In the genomic region with DNA sequence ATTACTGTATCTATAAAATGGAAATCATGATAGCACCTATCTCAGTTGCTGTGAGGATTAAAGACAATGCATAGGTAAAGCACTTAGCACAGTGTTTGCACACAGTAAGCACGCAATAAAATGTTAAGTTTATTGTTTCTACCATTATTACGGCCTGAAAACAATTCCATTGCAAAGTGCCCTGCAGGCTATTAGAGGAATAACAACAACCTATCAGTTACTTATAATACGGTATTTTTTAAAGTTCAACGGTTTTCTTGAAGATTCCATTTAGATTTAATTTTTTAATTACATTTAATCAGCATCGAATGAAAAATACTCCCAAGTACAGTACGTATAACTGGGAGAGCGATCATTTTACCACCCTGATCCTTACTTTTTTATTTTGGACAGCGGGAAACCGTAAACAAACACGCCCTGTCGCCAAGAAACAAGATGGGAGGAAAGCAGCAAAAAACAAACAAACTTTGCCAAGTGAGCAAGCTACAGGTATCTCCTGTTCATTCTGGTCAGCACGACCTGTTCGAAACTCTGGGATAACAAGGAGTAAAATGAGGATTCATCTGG, we compare ENCODE assay signal across 1 cellular context.
TF ChIP-seq lines count a peak whose summit lies in the region.

No MANE protein-coding gene starts in this region.

TF ChIP-seq in K562, 482 proteins besides CTCF, POLR2A, EP300 and RAD21 (continued from another document):
- TF ChIP-seq E4F1 (CRISPR knock-in tag; IDR thresholded peaks at IDR 0.05; ENCODE audit: borderline replicate concordance) (no peak), DACH1 (IDR thresholded peaks at IDR 0.05; ENCODE audit: partially characterized antibody) (peak; percentile 73), U2AF2 (optimal IDR thresholded peaks at IDR 0.05; ENCODE audit: low read depth, low read length) (no peak), RFX1 (IDR thresholded peaks at IDR 0.05) (peak; percentile 46), U2AF1 (optimal IDR thresholded peaks at IDR 0.05; ENCODE audit: low read depth, low read length) (no peak), PRMT5 (CRISPR knock-in tag; IDR thresholded peaks at IDR 0.05) (no peak), MCM2 (IDR thresholded peaks at IDR 0.05; ENCODE audit: low read depth) (no peak), ZBTB1 (CRISPR knock-in tag; IDR thresholded peaks at IDR 0.05; ENCODE audit: borderline replicate concordance, low read depth) (no peak), ZKSCAN8 (CRISPR knock-in tag; IDR thresholded peaks at IDR 0.05) (no peak), HDAC6 (IDR thresholded peaks at IDR 0.05; ENCODE audit: low read depth, low read length) (no peak), NFRKB (IDR thresholded peaks at IDR 0.05; ENCODE audit: low read depth) (peak; percentile 24; the same call in 1 of the 2 replicates)
TF ChIP-seq in K562: peak in this region for 6.
